23 cellular contexts compared by ENCODE assay signal in the genomic region with DNA sequence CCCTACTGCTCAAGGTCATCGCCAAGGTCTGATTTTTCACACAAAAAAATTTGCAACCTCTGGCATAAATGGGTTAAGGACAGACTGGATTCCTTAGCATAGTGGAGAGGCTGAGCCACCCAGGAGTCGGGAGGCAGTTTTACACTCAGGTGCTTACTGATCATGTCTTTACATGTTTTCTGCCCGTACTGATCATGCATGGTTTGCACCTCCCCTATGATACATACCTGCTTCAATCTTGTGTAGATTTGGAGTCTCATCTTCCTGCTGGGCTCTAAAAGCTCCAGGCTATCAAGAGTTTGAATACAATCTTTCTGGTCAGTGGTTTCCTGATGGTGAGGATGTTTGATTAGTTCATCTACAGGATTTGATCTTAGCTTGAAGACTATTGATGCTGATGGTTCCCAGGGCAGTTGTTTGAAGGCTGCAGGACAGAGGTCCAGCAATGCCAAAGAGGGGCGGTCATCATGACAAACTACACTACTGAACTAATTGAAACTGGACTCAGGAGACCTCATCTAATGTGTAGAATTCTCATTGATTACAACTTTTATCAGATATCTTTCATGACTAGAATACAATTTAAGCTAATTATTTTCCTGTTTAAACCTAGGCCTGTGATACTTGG. TPM values are rescaled to one million over a fixed set of nuclear protein-coding genes. Genes with fewer than 3 reads are reported as not detected.
DNase-seq lines count a peak whose midpoint lies in the region; ATAC-seq, FAIRE-seq and TF ChIP-seq lines count a peak whose summit lies in the region.
"Had no signal": no experiment of that assay in that cellular context is flagged by ENCODE, and none has a peak within 500 bp of the region (broad histone marks: within the 10 kb centered on the region; RNA-seq: fewer than 3 reads in every experiment).

No MANE protein-coding gene starts in this region.

- no TSS peak for BruUV-seq in GM12878 (replicated peaks; lab: Mats Ljungman, UMichigan)

- H3K4me3 Mint-ChIP-seq in activated CD4-positive, alpha-beta T cell treated with anti-CD3 and anti-CD28 coated beads for 36 hours, result no peak overlapping the region
- H3K4me3 Mint-ChIP-seq: activated naive CD4-positive, alpha-beta T cell treated with anti-CD3 and anti-CD28 coated beads, Interleukin-2, amount 50 U/mL, for 24 hours; naive B cell had no signal

- H3K4me2 ChIP-seq in GM12878 (ENCODE audit: control insufficient read depth, insufficient read depth) (no peak overlapping the region), mesenchymal stem cell (ENCODE audit: low read length, poor library complexity, severe bottlenecking) (no peak overlapping the region)

- H3K79me2 ChIP-seq in GM12878 (ENCODE audit: control insufficient read depth, insufficient read depth, low read length), result peaks cover 18% of the 10 kb centered on the region

- TF ChIP-seq POLR2A in GM12878 (IDR thresholded peaks at IDR 0.05; ENCODE audit: low read depth, low read length) (no peak), body of pancreas (IDR thresholded peaks at IDR 0.05) (no peak)

- H2AFZ ChIP-seq in GM12878 (ENCODE audit: control insufficient read depth, low read depth, low read length), result no peak overlapping the region
- H2AFZ ChIP-seq in mesenchymal stem cell (ENCODE audit: low read depth, low read length), result no peak overlapping the region

- H2BK12ac ChIP-seq in mesenchymal stem cell (ENCODE audit: low read length in 2 of 2), result no peak overlapping the region

- TF ChIP-seq RAD21 in GM12878 (IDR thresholded peaks at IDR 0.05; ENCODE audit: insufficient read depth, low read depth, low read length), result no peak

- H3K14ac ChIP-seq in mesenchymal stem cell (ENCODE audit: low read length in 2 of 2), result no peak overlapping the region

- ATAC-seq in activated CD4-positive, alpha-beta T cell treated with anti-CD3 and anti-CD28 coated beads for 36 hours, result no peak
- ATAC-seq in GM12878 (no peak), body of pancreas (no peak)

- H3K36me3 ChIP-seq in HUES48 (ENCODE audit: control insufficient read depth, insufficient read depth, low read length) (peaks cover 92% of the 10 kb centered on the region), GM12878 (ENCODE audit: control insufficient read depth in 2 of 2, insufficient read depth in 2 of 2, low read length in 1 of 2) (peaks cover 29 to 37% of the 10 kb centered on the region in 2 experiments), mesenchymal stem cell (ENCODE audit: control insufficient read depth in 1 of 2, insufficient read depth in 2 of 2, low read depth in 1 of 2, low read length in 2 of 2) (peaks cover 64 to 89% of the 10 kb centered on the region in 2 experiments), body of pancreas (replicated peaks in 1 of 2; ENCODE audit: insufficient read depth in 1 of 2, low read depth in 2 of 2) (peaks cover 11 to 45% of the 10 kb centered on the region in 2 donors)

- peak overlapping the region; percentile 42 for H3K27ac Mint-ChIP-seq in activated CD4-positive, alpha-beta T cell treated with anti-CD3 and anti-CD28 coated beads for 36 hours
- H3K27ac Mint-ChIP-seq: activated naive CD4-positive, alpha-beta T cell treated with anti-CD3 and anti-CD28 coated beads, Interleukin-2, amount 50 U/mL, for 24 hours had no signal

- H3K9me3 ChIP-seq in HUES48 (ENCODE audit: control insufficient read depth, insufficient read depth, low read length) (no peaks in the 10 kb centered on the region), GM12878 (replicated peaks; ENCODE audit: control insufficient read depth, insufficient read depth, low read length) (no peaks in the 10 kb centered on the region), mesenchymal stem cell (ENCODE audit: control insufficient read depth, low read length) (no peaks in the 10 kb centered on the region), body of pancreas (no peaks in the 10 kb centered on the region)
- H3K9me3 ChIP-seq: Peyer's patch, prostate gland, upper lobe of left lung had no signal

- H3K4me1 ChIP-seq in HUES48 (ENCODE audit: control insufficient read depth, insufficient read depth, low read length), result no peaks in the 10 kb centered on the region
- peaks cover 4% of the 10 kb centered on the region; the same call in 1 of the 2 replicates for H3K4me1 ChIP-seq in GM12878 (ENCODE audit: control insufficient read depth, insufficient read depth, low read length)
- H3K4me1 ChIP-seq in mesenchymal stem cell (ENCODE audit: control insufficient read depth, insufficient read depth, low read depth, low read length), result peaks cover 4% of the 10 kb centered on the region
- peaks cover 5% of the 10 kb centered on the region for H3K4me1 ChIP-seq in body of pancreas
- H3K4me1 ChIP-seq: prostate gland had no signal

- H3K79me1 ChIP-seq in mesenchymal stem cell (replicated peaks; ENCODE audit: low read length, poor library complexity, severe bottlenecking), result peaks cover 21% of the 10 kb centered on the region

- H3K36me3 Mint-ChIP-seq in activated CD4-positive, alpha-beta T cell treated with anti-CD3 and anti-CD28 coated beads for 36 hours (ENCODE audit: low read depth), result peaks cover 77% of the 10 kb centered on the region

- H3K9me3 Mint-ChIP-seq in activated CD4-positive, alpha-beta T cell treated with anti-CD3 and anti-CD28 coated beads for 36 hours (ENCODE audit: low read depth), result no peaks in the 10 kb centered on the region
- H3K9me3 Mint-ChIP-seq: activated naive CD4-positive, alpha-beta T cell treated with anti-CD3 and anti-CD28 coated beads, Interleukin-2, amount 50 U/mL, for 24 hours; naive B cell had no signal

- no peak overlapping the region for H2BK120ac ChIP-seq in mesenchymal stem cell (ENCODE audit: low read depth, low read length)

- no peaks in the 10 kb centered on the region for H3K27me3 ChIP-seq in HUES48 (ENCODE audit: control insufficient read depth, insufficient read depth, low read length)
- H3K27me3 ChIP-seq in GM12878 (replicated peaks in 1 of 2; ENCODE audit: control insufficient read depth in 2 of 2, insufficient read depth in 2 of 2, low read length in 1 of 2), result no peaks in the 10 kb centered on the region
- H3K27me3 ChIP-seq in mesenchymal stem cell (ENCODE audit: control insufficient read depth in 1 of 2, insufficient read depth in 1 of 2, low read length in 2 of 2), result no peaks in the 10 kb centered on the region
- H3K27me3 ChIP-seq in body of pancreas, result no peaks in the 10 kb centered on the region
- H3K27me3 ChIP-seq: Peyer's patch, upper lobe of left lung had no signal

- H3K18ac ChIP-seq in mesenchymal stem cell (ENCODE audit: low read depth in 1 of 2, low read length in 2 of 2), result no peak overlapping the region

- no peak overlapping the region for H2AK5ac ChIP-seq in mesenchymal stem cell (ENCODE audit: low read length, severe bottlenecking)

- intact Hi-C loops in activated CD4-positive, alpha-beta T cell treated with anti-CD3 and anti-CD28 coated beads for 36 hours (cut with DNase I, micrococcal nuclease), result no loop called here
- intact Hi-C loops in GM12878 (cut with micrococcal nuclease; ENCODE audit: unreplicated experiment) (no loop called here), body of pancreas (cut with DNase I) (loop anchor here (10.0 kb wide), 1 partner anchor 177 kb away; no protein-coding TSS in a partner anchor)

- H3K27me3 Mint-ChIP-seq in activated CD4-positive, alpha-beta T cell treated with anti-CD3 and anti-CD28 coated beads for 36 hours, result no peaks in the 10 kb centered on the region
- H3K27me3 Mint-ChIP-seq: activated naive CD4-positive, alpha-beta T cell treated with anti-CD3 and anti-CD28 coated beads, Interleukin-2, amount 50 U/mL, for 24 hours; naive B cell had no signal

- no peak overlapping the region for H3K9ac ChIP-seq in HUES48 (ENCODE audit: low read depth, low read length)
- no peak overlapping the region for H3K9ac ChIP-seq in GM12878 (ENCODE audit: control insufficient read depth, insufficient read depth, low read length)
- H3K9ac ChIP-seq in mesenchymal stem cell (ENCODE audit: low read length), result no peak overlapping the region

- no peak overlapping the region for H2BK5ac ChIP-seq in mesenchymal stem cell (ENCODE audit: low read depth, low read length, poor library complexity, severe bottlenecking)

- no peak overlapping the region for H2BK15ac ChIP-seq in mesenchymal stem cell (ENCODE audit: low read depth, poor library complexity, severe bottlenecking)

- no peak for TF ChIP-seq EP300 in GM12878 (IDR thresholded peaks at IDR 0.05; ENCODE audit: borderline replicate concordance in 1 of 2, control insufficient read depth in 1 of 2, low read depth in 2 of 2, low read length in 2 of 2)

- peaks cover 22% of the 10 kb centered on the region for H3K4me1 Mint-ChIP-seq in activated CD4-positive, alpha-beta T cell treated with anti-CD3 and anti-CD28 coated beads for 36 hours

- H3K27ac ChIP-seq in HUES48 (ENCODE audit: low read depth, low read length), result peak overlapping the region; percentile 21
- no peak overlapping the region for H3K27ac ChIP-seq in GM12878 (ENCODE audit: control insufficient read depth, insufficient read depth)
- H3K27ac ChIP-seq in mesenchymal stem cell (ENCODE audit: low read length, poor library complexity, severe bottlenecking), result peak overlapping the region; percentile 47
- no peak overlapping the region for H3K27ac ChIP-seq in body of pancreas
- H3K27ac ChIP-seq: C4-2B, Peyer's patch, prostate gland, upper lobe of left lung had no signal

- no peaks in the 10 kb centered on the region for H4K20me1 ChIP-seq in GM12878 (ENCODE audit: control insufficient read depth, insufficient read depth)

- TF ChIP-seq CTCF in GM12878 (IDR thresholded peaks at IDR 0.05 in 2 of 3, conservative IDR thresholded peaks at IDR 0.05 in 1 of 3; ENCODE audit: control insufficient read depth in 2 of 3, extremely low read depth in 1 of 3, insufficient read depth in 1 of 3, low read depth in 3 of 3, low read length in 3 of 3) (no peak), body of pancreas (IDR thresholded peaks at IDR 0.05) (no peak)

- no peak overlapping the region for H4K91ac ChIP-seq in mesenchymal stem cell (ENCODE audit: low read length)

- H3K4ac ChIP-seq in mesenchymal stem cell (ENCODE audit: low read depth in 1 of 2, low read length in 2 of 2), result no peak overlapping the region

- SMC1A ChIA-PET in GM12878 (lab: Charles Lee; ENCODE audit: uncharacterized antibody, unreplicated experiment), result interaction anchor here (1.2 to 1.5 kb wide), 2 partner anchors 8 to 9 kb away, joined by 3 read pairs; no protein-coding TSS in a partner anchor

- no peak for DNase-seq in activated CD4-positive, alpha-beta T cell treated with anti-CD3 and anti-CD28 coated beads for 36 hours
- DNase-seq in activated CD4-positive, alpha-beta T cell treated with anti-CD3 and anti-CD28 coated beads for 48 hours, result no peak
- no peak for DNase-seq in GM12878 (ENCODE audit: low read depth, low spot score)
- no peak for DNase-seq in mesenchymal stem cell
- DNase-seq in NCI-H510A treated with DMSO at 0.1 percent for 48 hours (lab: John Stamatoyannopoulos, UW), result no peak
- DNase-seq in NCI-H524 treated with DMSO at 0.1 percent for 48 hours (lab: John Stamatoyannopoulos, UW), result no peak
- DNase-seq in body of pancreas, result no peak
- DNase-seq: caudate nucleus; effector CD8-positive, alpha-beta T cell; foreskin melanocyte; KG1; naive B cell; NCI-H1105; NCI-H774; Peyer's patch; stimulated activated naive CD4-positive, alpha-beta T cell treated with Interleukin-2 at 50 U/mL for 16 hours; upper lobe of left lung had no signal

- RAD21 ChIA-PET in GM12878 (lab: Charles Lee; ENCODE audit: unreplicated experiment), result no interaction called here

- no peak for FAIRE-seq in GM12878 (lab: Jason Lieb, UNC)
- FAIRE-seq: A204.1, GM19239 had no signal

- in situ Hi-C loops in GM12878 (cut with MboI), result no loop called here

- CTCF ChIA-PET in activated CD4-positive, alpha-beta T cell treated with anti-CD3 and anti-CD28 coated beads for 36 hours (lab: Charles Lee), result interaction anchor here (0.5 to 0.9 kb wide), 3 partner anchors 9 to 320 kb away, joined by 3 to 4 read pairs (median 3); no protein-coding TSS in a partner anchor
- CTCF ChIA-PET in GM12878 (lab: Yijun Ruan, JAX), result interaction anchor here (1.4 kb wide), 1 partner anchor 15 kb away, joined by 3 read pairs; no protein-coding TSS in a partner anchor

- no peak overlapping the region for H4K8ac ChIP-seq in mesenchymal stem cell (ENCODE audit: low read length)

- POLR2A ChIA-PET in activated CD4-positive, alpha-beta T cell treated with anti-CD3 and anti-CD28 coated beads for 36 hours (lab: Charles Lee), result interaction anchor here (0.6 to 0.7 kb wide), 2 partner anchors 39 to 66 kb away, joined by 3 to 6 read pairs; no protein-coding TSS in a partner anchor
- POLR2A ChIA-PET in GM12878 (lab: Charles Lee), result no interaction called here

- H3K23ac ChIP-seq in mesenchymal stem cell (ENCODE audit: low read length in 2 of 2), result no peak overlapping the region

- H3K4me3 ChIP-seq in HUES48 (ENCODE audit: low read depth, low read length) (no peak overlapping the region), GM12878 (no peak overlapping the region), mesenchymal stem cell (ENCODE audit: insufficient read depth in 1 of 2, low read depth in 1 of 2, low read length in 2 of 2) (no peak overlapping the region), body of pancreas (no peak overlapping the region)
- H3K4me3 ChIP-seq: Peyer's patch, prostate gland, upper lobe of left lung had no signal

- 91% methylated on average over 4 of the region's 4 CpGs for WGBS in GM12878 (ENCODE audit: insufficient coverage, insufficient replicate concordance, low lambda C conversion rate, missing lambda C conversion rate)
- 100% methylated on average over 3 of the region's 4 CpGs for WGBS in mesenchymal stem cell
- 72 to 73% methylated on average over 4 of the region's 4 CpGs for WGBS in body of pancreas, 2 donors

RNA-seq across cellular contexts. Expression of a gene that starts 6.9 kb away (rescaled TPM):
- 100 to 1,000 TPM; 432 to 457 TPM for total RNA-seq in activated CD4-positive, alpha-beta T cell treated with anti-CD3 and anti-CD28 coated beads for 36 hours
- 51.2 and 54.9 TPM in 2 replicates for total RNA-seq in GM12878 (2013; cell fraction: nucleolus; rRNA removed)
- total RNA-seq in GM12878 (2014; rRNA removed) (415 and 426 TPM in 2 replicates), GM12878 (2014; rRNA removed; fragmentation: Illumina TruSeq; extraction: Trizol) (629 and 683 TPM in 2 replicates), GM12878 (2021) (411 and 415 TPM in 2 replicates), body of pancreas (10 to 100 TPM; 46.5 to 62.3 TPM)
- polyA plus RNA-seq in GM12878 (2011; ENCODE audit: low read depth), result 296 TPM
- polyA plus RNA-seq in GM12878 (2011; rRNA removed) (444 and 610 TPM in 2 replicates), GM12878 (2014; fragmentation: Illumina TruSeq; extraction: Trizol) (592 and 753 TPM in 2 replicates), GM12878 (2014; fragmentation: Nextera tagmentation; extraction: Ambion mirVana) (100 to 1,000 TPM; 124 to 227 TPM), GM12878 (2014; rRNA removed) (381 and 414 TPM in 2 replicates), GM12878 (2016; fragmentation: Nextera tagmentation; extraction: Ambion mirVana) (100 to 1,000 TPM; 945 to 989 TPM)
- 232 and 273 TPM in 2 replicates for polyA plus RNA-seq in GM12878 (2011; cell fraction: cytosol; rRNA removed)
- polyA plus RNA-seq in GM12878 (2011; cell fraction: nucleus; rRNA removed), result 184 and 213 TPM in 2 replicates
- polyA plus RNA-seq in GM12878 (2012), result 238 and 269 TPM in 2 replicates
- polyA minus RNA-seq in GM12878 (2011; rRNA and poly(A)+ RNA removed), result 160 and 234 TPM in 2 replicates
- 111 TPM in 2 replicates for polyA minus RNA-seq in GM12878 (2011; cell fraction: cytosol; rRNA and poly(A)+ RNA removed)
- 34.8 and 40.8 TPM in 2 replicates for polyA minus RNA-seq in GM12878 (2011; cell fraction: nucleus; rRNA and poly(A)+ RNA removed)
- 95.0 TPM for polyA plus RNA-seq in mesenchymal stem cell (2013, experiment 1 of 2)
- polyA plus RNA-seq in mesenchymal stem cell (2013, experiment 2 of 2), result 94.1 TPM

RNA-seq across cellular contexts. Expression of a gene that starts 12.1 kb away (rescaled TPM):
- 10 to 100 TPM; 44.9 to 57.3 TPM for total RNA-seq in activated CD4-positive, alpha-beta T cell treated with anti-CD3 and anti-CD28 coated beads for 36 hours
- total RNA-seq in GM12878 (2013; cell fraction: nucleolus; rRNA removed), result 166 and 189 TPM in 2 replicates
- total RNA-seq in GM12878 (2014; rRNA removed) (68.6 and 70.4 TPM in 2 replicates), GM12878 (2014; rRNA removed; fragmentation: Illumina TruSeq; extraction: Trizol) (74.6 and 76.3 TPM in 2 replicates), GM12878 (2021) (44.6 and 45.8 TPM in 2 replicates), body of pancreas (10 to 100 TPM; 28.0 to 35.3 TPM)
- 32.9 TPM for polyA plus RNA-seq in GM12878 (2011; ENCODE audit: low read depth)
- polyA plus RNA-seq in GM12878 (2011; rRNA removed) (69.5 and 69.8 TPM in 2 replicates), GM12878 (2014; fragmentation: Illumina TruSeq; extraction: Trizol) (50.2 and 53.3 TPM in 2 replicates), GM12878 (2014; fragmentation: Nextera tagmentation; extraction: Ambion mirVana) (100 to 1,000 TPM; 101 to 109 TPM), GM12878 (2014; rRNA removed) (50.6 and 56.4 TPM in 2 replicates), GM12878 (2016; fragmentation: Nextera tagmentation; extraction: Ambion mirVana) (10 to 100 TPM; 71.5 to 74.8 TPM)
- 45.4 and 50.3 TPM in 2 replicates for polyA plus RNA-seq in GM12878 (2011; cell fraction: cytosol; rRNA removed)
- polyA plus RNA-seq in GM12878 (2011; cell fraction: nucleus; rRNA removed), result 60.8 and 64.9 TPM in 2 replicates
- 35.3 and 37.0 TPM in 2 replicates for polyA plus RNA-seq in GM12878 (2012)
- 39.9 and 44.4 TPM in 2 replicates for polyA minus RNA-seq in GM12878 (2011; rRNA and poly(A)+ RNA removed)
- 15.9 and 16.4 TPM in 2 replicates for polyA minus RNA-seq in GM12878 (2011; cell fraction: cytosol; rRNA and poly(A)+ RNA removed)
- polyA minus RNA-seq in GM12878 (2011; cell fraction: nucleus; rRNA and poly(A)+ RNA removed), result 35.1 and 43.3 TPM in 2 replicates
- 27.2 TPM for polyA plus RNA-seq in mesenchymal stem cell (2013, experiment 1 of 2)
- 26.8 TPM for polyA plus RNA-seq in mesenchymal stem cell (2013, experiment 2 of 2)

RNA-seq across cellular contexts. Expression of a gene that starts 12.6 kb away (rescaled TPM):
- 100 to 1,000 TPM; 135 to 199 TPM for total RNA-seq in activated CD4-positive, alpha-beta T cell treated with anti-CD3 and anti-CD28 coated beads for 36 hours
- 270 and 280 TPM in 2 replicates for total RNA-seq in GM12878 (2013; cell fraction: nucleolus; rRNA removed)
- total RNA-seq in GM12878 (2014; rRNA removed) (188 and 189 TPM in 2 replicates), GM12878 (2014; rRNA removed; fragmentation: Illumina TruSeq; extraction: Trizol) (232 and 233 TPM in 2 replicates), GM12878 (2021) (109 and 125 TPM in 2 replicates), body of pancreas (10 to 100 TPM; 35.9 to 54.5 TPM)
- polyA plus RNA-seq in GM12878 (2011; ENCODE audit: low read depth), result 35.8 TPM
- polyA plus RNA-seq in GM12878 (2011; rRNA removed) (200 and 238 TPM in 2 replicates), GM12878 (2014; fragmentation: Illumina TruSeq; extraction: Trizol) (244 and 280 TPM in 2 replicates), GM12878 (2014; fragmentation: Nextera tagmentation; extraction: Ambion mirVana) (100 to 1,000 TPM; 110 to 137 TPM), GM12878 (2014; rRNA removed) (153 and 173 TPM in 2 replicates), GM12878 (2016; fragmentation: Nextera tagmentation; extraction: Ambion mirVana) (100 to 1,000 TPM; 188 to 208 TPM)
- 145 and 161 TPM in 2 replicates for polyA plus RNA-seq in GM12878 (2011; cell fraction: cytosol; rRNA removed)
- 127 and 139 TPM in 2 replicates for polyA plus RNA-seq in GM12878 (2011; cell fraction: nucleus; rRNA removed)
- polyA plus RNA-seq in GM12878 (2012), result 80.8 and 110 TPM in 2 replicates
- polyA minus RNA-seq in GM12878 (2011; rRNA and poly(A)+ RNA removed), result 258 and 329 TPM in 2 replicates
- polyA minus RNA-seq in GM12878 (2011; cell fraction: cytosol; rRNA and poly(A)+ RNA removed), result 66.0 and 82.0 TPM in 2 replicates
- 93.5 and 119 TPM in 2 replicates for polyA minus RNA-seq in GM12878 (2011; cell fraction: nucleus; rRNA and poly(A)+ RNA removed)
- 34.9 TPM for polyA plus RNA-seq in mesenchymal stem cell (2013, experiment 1 of 2)
- 36.1 TPM for polyA plus RNA-seq in mesenchymal stem cell (2013, experiment 2 of 2)

RNA-seq across cellular contexts. Expression of a gene that starts 36.7 kb away (rescaled TPM):
- 10 to 100 TPM; 27.2 to 34.8 TPM for total RNA-seq in activated CD4-positive, alpha-beta T cell treated with anti-CD3 and anti-CD28 coated beads for 36 hours
- total RNA-seq in GM12878 (2013; cell fraction: nucleolus; rRNA removed), result 17.5 and 18.6 TPM in 2 replicates
- total RNA-seq in GM12878 (2014; rRNA removed) (11.7 and 12.7 TPM in 2 replicates), GM12878 (2014; rRNA removed; fragmentation: Illumina TruSeq; extraction: Trizol) (12.4 and 12.8 TPM in 2 replicates), GM12878 (2021) (30.6 and 33.5 TPM in 2 replicates), body of pancreas (10 to 100 TPM in 1 of 2 donors, 1 to 10 TPM in 1; 6.5 to 10.9 TPM)
- 8.1 TPM for polyA plus RNA-seq in GM12878 (2011; ENCODE audit: low read depth)
- polyA plus RNA-seq in GM12878 (2011; rRNA removed) (12.3 and 16.5 TPM in 2 replicates), GM12878 (2014; fragmentation: Illumina TruSeq; extraction: Trizol) (32.0 and 33.2 TPM in 2 replicates), GM12878 (2014; fragmentation: Nextera tagmentation; extraction: Ambion mirVana) (10 to 100 TPM; 12.2 to 13.3 TPM), GM12878 (2014; rRNA removed) (24.6 and 24.8 TPM in 2 replicates), GM12878 (2016; fragmentation: Nextera tagmentation; extraction: Ambion mirVana) (1 to 10 TPM; 6.5 to 8.5 TPM)
- polyA plus RNA-seq in GM12878 (2011; cell fraction: cytosol; rRNA removed), result 16.9 and 18.8 TPM in 2 replicates
- 12.3 and 20.4 TPM in 2 replicates for polyA plus RNA-seq in GM12878 (2011; cell fraction: nucleus; rRNA removed)
- 11.2 and 11.5 TPM in 2 replicates for polyA plus RNA-seq in GM12878 (2012)
- polyA minus RNA-seq in GM12878 (2011; rRNA and poly(A)+ RNA removed), result 27.1 and 28.2 TPM in 2 replicates
- polyA minus RNA-seq in GM12878 (2011; cell fraction: cytosol; rRNA and poly(A)+ RNA removed), result 12.3 and 12.7 TPM in 2 replicates
- polyA minus RNA-seq in GM12878 (2011; cell fraction: nucleus; rRNA and poly(A)+ RNA removed), result 5.7 and 9.2 TPM in 2 replicates
- polyA plus RNA-seq in mesenchymal stem cell (2013, experiment 1 of 2), result 7.7 TPM
- polyA plus RNA-seq in mesenchymal stem cell (2013, experiment 2 of 2), result 8.0 TPM

RNA-seq across cellular contexts. Expression of a gene that starts 53.9 kb away (rescaled TPM):
- total RNA-seq in activated CD4-positive, alpha-beta T cell treated with anti-CD3 and anti-CD28 coated beads for 36 hours, result 10 to 100 TPM; 47.7 to 54.9 TPM
- 51.6 and 76.9 TPM in 2 replicates for total RNA-seq in GM12878 (2013; cell fraction: nucleolus; rRNA removed)
- total RNA-seq in GM12878 (2014; rRNA removed), result 31.4 and 46.6 TPM in 2 replicates
- 35.0 and 40.5 TPM in 2 replicates for total RNA-seq in GM12878 (2014; rRNA removed; fragmentation: Illumina TruSeq; extraction: Trizol)
- 59.4 and 60.4 TPM in 2 replicates for total RNA-seq in GM12878 (2021)
- polyA plus RNA-seq in GM12878 (2011; ENCODE audit: low read depth), result 47.0 TPM
- polyA plus RNA-seq in GM12878 (2011; rRNA removed), result 78.2 and 96.2 TPM in 2 replicates
- 43.5 and 44.7 TPM in 2 replicates for polyA plus RNA-seq in GM12878 (2011; cell fraction: cytosol; rRNA removed)
- 74.8 and 78.7 TPM in 2 replicates for polyA plus RNA-seq in GM12878 (2011; cell fraction: nucleus; rRNA removed)
- polyA plus RNA-seq in GM12878 (2012), result 55.9 and 66.9 TPM in 2 replicates
- polyA plus RNA-seq in GM12878 (2014; fragmentation: Illumina TruSeq; extraction: Trizol), result 42.1 and 42.2 TPM in 2 replicates
- 100 to 1,000 TPM; 161 to 236 TPM for polyA plus RNA-seq in GM12878 (2014; fragmentation: Nextera tagmentation; extraction: Ambion mirVana)
- polyA plus RNA-seq in GM12878 (2014; rRNA removed), result 44.9 and 53.0 TPM in 2 replicates
- 100 to 1,000 TPM; 156 to 170 TPM for polyA plus RNA-seq in GM12878 (2016; fragmentation: Nextera tagmentation; extraction: Ambion mirVana)
- polyA minus RNA-seq in GM12878 (2011; rRNA and poly(A)+ RNA removed), result 18.8 and 22.5 TPM in 2 replicates
- polyA minus RNA-seq in GM12878 (2011; cell fraction: cytosol; rRNA and poly(A)+ RNA removed), result 13.1 and 16.4 TPM in 2 replicates
- polyA minus RNA-seq in GM12878 (2011; cell fraction: nucleus; rRNA and poly(A)+ RNA removed), result 31.9 and 42.7 TPM in 2 replicates
- 46.0 TPM for polyA plus RNA-seq in mesenchymal stem cell (2013, experiment 1 of 2)
- 45.1 TPM for polyA plus RNA-seq in mesenchymal stem cell (2013, experiment 2 of 2)
- total RNA-seq in body of pancreas, result 10 to 100 TPM; 25.4 to 42.5 TPM

Comparison
In these comparisons a context has a peak if more than half of its experiments do, and no peak if none do; other contexts are left out.
1. H3K27ac ChIP-seq: peak in HUES48 (single experiment) and mesenchymal stem cell (single experiment); none in GM12878 (single experiment) and body of pancreas (0 of 4).